21 cellular contexts compared by ENCODE assay signal in genomic region chr2:165450141-165450540, GRCh38. TPM values are rescaled to one million over a fixed set of nuclear protein-coding genes. Genes with fewer than 3 reads are reported as not detected.
A peak's percentile ranks its signal among the peaks of the same experiment; 100 is the strongest.
DNase-seq lines count a peak whose midpoint lies in the region; ATAC-seq and TF ChIP-seq lines count a peak whose summit lies in the region.
"Had no signal": no experiment of that assay in that cellular context is flagged by ENCODE, and none has a peak within 500 bp of the region (broad histone marks: within the 10 kb centered on the region; RNA-seq: fewer than 3 reads in every experiment).

No MANE protein-coding gene starts in this region.

- intact Hi-C loops in A673 (cut with micrococcal nuclease; ENCODE audit: unreplicated experiment): loop anchor here (5.0 to 10.0 kb wide), 4 partner anchors 43 to 505 kb away; partner anchors contain the start of gene TTC21B
- intact Hi-C loops in ascending aorta (cut with DNase I): no loop called here
- intact Hi-C loops in colonic mucosa (cut with DNase I): no loop called here

- H3K4me1 ChIP-seq in A673 (ENCODE audit: insufficient read depth, low read length, poor library complexity, severe bottlenecking) (peaks cover 47% of the 10 kb centered on the region), ascending aorta (no peaks in the 10 kb centered on the region), colonic mucosa (no peaks in the 10 kb centered on the region)
- H3K4me1 ChIP-seq: suprapubic skin had no signal

- no peak overlapping the region for H3K4me3 ChIP-seq in A673 (ENCODE audit: low read depth, low read length, poor library complexity, severe bottlenecking)
- H3K4me3 ChIP-seq in fibroblast of pulmonary artery (replicated peaks; ENCODE audit: low read depth, low read length): no peak overlapping the region
- no peak overlapping the region for H3K4me3 ChIP-seq in ascending aorta
- no peak overlapping the region for H3K4me3 ChIP-seq in colonic mucosa
- H3K4me3 ChIP-seq: suprapubic skin had no signal

- CTCF ChIA-PET in A673 (lab: Charles Lee): interaction anchor here (0.9 to 1.0 kb wide), 2 partner anchors 12 to 48 kb away, joined by 3 to 4 read pairs; no protein-coding TSS in a partner anchor

- DNase-seq in A673 (ENCODE audit: low spot score) (peak; percentile 80), GDM1 (lab: John Stamatoyannopoulos, UW) (peak; percentile 22), NCI-H446 treated with DMSO at 0.1 percent for 48 hours (lab: John Stamatoyannopoulos, UW) (peak; percentile 60), fibroblast of pulmonary artery (ENCODE audit: low read depth) (peak; percentile 31), ascending aorta (ENCODE audit: low spot score in 2 of 2) (no peak), colonic mucosa (no peak), kidney tubule cell (ENCODE audit: low spot score) (no peak)
- DNase-seq: activated CD8-positive, alpha-beta T cell treated with anti-CD3 and anti-CD28 coated beads for 36 hours; activated naive CD4-positive, alpha-beta T cell treated with anti-CD3 and anti-CD28 coated beads for 36 hours; activated T-cell treated with anti-CD3 and anti-CD28 coated beads, Interleukin-2, amount 50 U/mL, for 24 hours; CD4-positive, alpha-beta T cell; DMS79 treated with DMSO at 0.1 percent for 48 hours; effector memory CD4-positive, alpha-beta T cell; glutamatergic neuron; HFFc6; NCI-H1048; SHP77; WERI-Rb-1 had no signal

- H3K27me3 ChIP-seq in A673 (replicated peaks; ENCODE audit: insufficient read depth, low read depth, low read length, poor library complexity): no peaks in the 10 kb centered on the region
- no peaks in the 10 kb centered on the region for H3K27me3 ChIP-seq in ascending aorta
- H3K27me3 ChIP-seq in colonic mucosa: no peaks in the 10 kb centered on the region
- H3K27me3 ChIP-seq: neutrophil, suprapubic skin had no signal

- peaks cover 8% of the 10 kb centered on the region for H3K9me3 ChIP-seq in A673 (ENCODE audit: low read depth, low read length, poor library complexity, severe bottlenecking)
- no peaks in the 10 kb centered on the region for H3K9me3 ChIP-seq in ascending aorta
- no peaks in the 10 kb centered on the region for H3K9me3 ChIP-seq in colonic mucosa
- H3K9me3 ChIP-seq: neutrophil, suprapubic skin had no signal

- peak; percentile 40; the same call in 1 of the 2 replicates for TF ChIP-seq CTCF in A673 (conservative IDR thresholded peaks at IDR 0.05; ENCODE audit: low read depth, low read length)
- TF ChIP-seq CTCF in fibroblast of pulmonary artery (IDR thresholded peaks at IDR 0.05; ENCODE audit: low read length, missing control alignments): peak; percentile 11
- TF ChIP-seq CTCF in ascending aorta (IDR thresholded peaks at IDR 0.05): no peak
- TF ChIP-seq CTCF in colonic mucosa (IDR thresholded peaks at IDR 0.05): no peak

- POLR2A ChIA-PET in A673 (lab: Charles Lee; ENCODE audit: low non-redundant PET): no interaction called here

- ATAC-seq in GM18870 (IDR thresholded peaks at IDR 0.05; ENCODE audit: unreplicated experiment): no peak
- ATAC-seq: activated CD8-positive, alpha-beta T cell treated with anti-CD3 and anti-CD28 coated beads for 36 hours had no signal

- no peak overlapping the region for H3K9ac ChIP-seq in colonic mucosa (ENCODE audit: low read depth in 2 of 2, low read length in 2 of 2)

- H3K36me3 ChIP-seq in A673 (ENCODE audit: insufficient read depth, low read length, poor library complexity, severe bottlenecking) (no peaks in the 10 kb centered on the region), ascending aorta (no peaks in the 10 kb centered on the region), colonic mucosa (no peaks in the 10 kb centered on the region)
- H3K36me3 ChIP-seq: neutrophil, suprapubic skin, WERI-Rb-1 had no signal

- H3K27ac ChIP-seq in A673 (ENCODE audit: low read depth, low read length, poor library complexity, severe bottlenecking): peak overlapping the region; percentile 87
- no peak overlapping the region for H3K27ac ChIP-seq in ascending aorta
- H3K27ac ChIP-seq in colonic mucosa: no peak overlapping the region
- H3K27ac ChIP-seq: neutrophil, suprapubic skin, WERI-Rb-1 had no signal

- no TSS peak for BruUV-seq in A673 (replicated peaks; lab: Mats Ljungman, UMichigan)

RNA-seq across cellular contexts. Expression of gene CSRNP3, which starts 19.4 kb away (rescaled TPM):
- 39.5 and 47.7 TPM in 2 replicates for total RNA-seq in A673 (2021)
- 2.8 TPM for total RNA-seq in ascending aorta
- 1 to 10 TPM; 1.5 to 2.0 TPM for total RNA-seq in colonic mucosa
- total RNA-seq: activated CD8-positive, alpha-beta T cell treated with anti-CD3 and anti-CD28 coated beads for 36 hours; activated naive CD4-positive, alpha-beta T cell treated with anti-CD3 and anti-CD28 coated beads for 36 hours; CD4-positive, alpha-beta T cell had no signal

Comparison
In these comparisons a context has a peak if more than half of its experiments do, and no peak if none do; other contexts are left out.
1. DNase-seq: peak in A673 (single experiment), GDM1 (single experiment), NCI-H446 treated with DMSO at 0.1 percent for 48 hours (single experiment) and fibroblast of pulmonary artery (single experiment); none in ascending aorta (0 of 2), colonic mucosa (single experiment) and kidney tubule cell (single experiment).
2. CTCF ChIP-seq: peak in A673 (single experiment) and fibroblast of pulmonary artery (single experiment); none in ascending aorta (0 of 3) and colonic mucosa (single experiment).
3. RNA of gene CSRNP3, which starts 19.4 kb away (total RNA-seq): 39.5 to 47.7 TPM in A673; 2.8 TPM in ascending aorta (single experiment) and 1.5 to 2.0 TPM in colonic mucosa; every median in the first group is over 10 times any median in the second.